8 cellular contexts compared by ENCODE assay signal in the genomic region with DNA sequence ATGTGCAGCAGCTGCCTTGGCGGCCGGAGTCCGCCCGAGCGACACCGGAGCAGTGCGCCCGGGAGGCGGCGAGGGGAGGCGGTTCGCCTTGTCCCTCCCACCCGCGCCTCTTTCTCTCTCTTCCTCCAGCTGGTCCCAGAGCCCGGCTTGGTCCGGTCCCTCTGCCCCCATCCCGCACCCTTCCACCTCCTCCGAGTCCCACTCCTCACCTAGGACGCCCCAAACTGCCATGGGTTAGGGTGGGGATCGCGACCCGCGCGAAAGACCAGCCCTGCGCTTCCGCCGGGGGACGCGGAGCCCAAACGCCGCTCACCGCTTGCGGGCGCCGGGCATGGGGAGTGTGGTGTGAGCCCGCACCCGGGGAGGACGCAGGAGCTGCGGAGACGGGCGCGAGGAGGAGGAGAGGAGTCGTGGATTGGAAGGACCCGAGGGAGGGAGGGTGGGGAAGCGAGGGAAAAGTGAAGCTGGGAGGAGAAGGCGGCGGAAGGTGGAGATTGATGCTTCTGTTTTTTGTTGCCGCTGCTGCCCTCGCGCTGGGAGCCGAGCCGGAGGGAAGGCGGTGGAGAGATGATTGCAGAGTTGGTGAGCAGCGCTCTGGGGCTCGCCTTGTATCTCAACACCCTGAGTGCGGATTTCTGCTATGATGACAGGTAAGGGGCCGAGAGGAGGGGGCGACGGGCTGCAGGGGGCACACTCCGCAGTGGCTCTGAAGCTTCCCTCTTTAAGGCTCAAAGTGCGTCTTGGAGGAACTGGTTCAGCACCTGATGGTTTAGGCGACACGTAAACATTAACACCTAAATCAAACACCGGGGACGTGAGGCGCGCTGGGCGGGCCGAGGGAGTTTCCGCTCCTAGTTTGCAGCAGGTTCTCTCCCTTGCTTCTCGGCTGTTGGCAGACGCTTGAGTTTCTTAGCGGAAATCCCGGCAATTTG. TPM values are rescaled to one million over a fixed set of nuclear protein-coding genes. Genes with fewer than 3 reads are reported as not detected.
DNase-seq lines count a peak whose midpoint lies in the region; ATAC-seq lines count a peak whose summit lies in the region.

No MANE protein-coding gene starts in this region.

- 0% methylated on average over 74 of the region's 74 CpGs for WGBS in ectodermal cell, 2 experiments

- peaks cover 14% of the 10 kb centered on the region for H3K4me1 ChIP-seq in ectodermal cell (ENCODE audit: control insufficient read depth, insufficient read depth, low read length)

- peak; percentile 33 for ATAC-seq in HG03064 (IDR thresholded peaks at IDR 0.05; ENCODE audit: low read depth, unreplicated experiment)

- peaks cover under 1% of the 10 kb centered on the region for H3K36me3 ChIP-seq in ectodermal cell (ENCODE audit: control insufficient read depth, insufficient read depth, low read length)

- H3K27me3 ChIP-seq in ectodermal cell (ENCODE audit: control insufficient read depth, insufficient read depth, low read length, poor library complexity, severe bottlenecking) = no peaks in the 10 kb centered on the region

- H3K27ac ChIP-seq in ectodermal cell (ENCODE audit: insufficient read depth, low read depth, low read length, poor library complexity, severe bottlenecking) = no peak overlapping the region

- no peaks in the 10 kb centered on the region for H3K9me3 ChIP-seq in ectodermal cell (ENCODE audit: control insufficient read depth, low read length)

- H3K4me3 ChIP-seq in ectodermal cell (ENCODE audit: insufficient read depth, low read depth, low read length) = peak overlapping the region; percentile 82

- peak; percentile 24 to 56 for DNase-seq in NOMO-1 (lab: John Stamatoyannopoulos, UW; ENCODE audit: unreplicated experiment in 2 of 2)
- DNase-seq in NOMO-1 treated with dmso at 0.1 percent for 144 hours (lab: John Stamatoyannopoulos, UW; ENCODE audit: unreplicated experiment) = no peak
- peak; percentile 49 for DNase-seq in NCI-H2227 treated with DMSO at 0.1 percent for 48 hours (lab: John Stamatoyannopoulos, UW)
- DNase-seq in activated CD4-positive, alpha-beta T cell treated with anti-CD3 and anti-CD28 coated beads, Interleukin-2, amount 50 U/mL, for 48 hours = peak; percentile 64 to 72
- peak; percentile 90 for DNase-seq in mesenteric fat pad (ENCODE audit: low spot score)
- peak; percentile 26 to 30 for DNase-seq in stimulated activated CD8-positive, alpha-beta memory T cell treated with anti-CD3 and anti-CD28 coated beads, Interleukin-15, amount 100 ng/mL, for 48 hours (ENCODE audit: low read depth in 2 of 2)

RNA-seq across cellular contexts. Expression of gene TMTC2, which starts 0.6 kb away (rescaled TPM):
- polyA plus RNA-seq in ectodermal cell (2013, experiment 1 of 4) = 16.5 TPM
- 18.2 TPM for polyA plus RNA-seq in ectodermal cell (2013, experiment 2 of 4)
- polyA plus RNA-seq in ectodermal cell (2013, experiment 3 of 4) = 15.8 TPM
- polyA plus RNA-seq in ectodermal cell (2013, experiment 4 of 4) = 21.6 TPM
- 7.0 TPM for total RNA-seq in mesenteric fat pad
